8 cellular contexts compared by ENCODE assay signal in genomic region chr6:39347906-39348585, GRCh38. TPM values are rescaled to one million over a fixed set of nuclear protein-coding genes. Genes with fewer than 3 reads are reported as not detected.
A peak's percentile ranks its signal among the peaks of the same experiment; 100 is the strongest.
DNase-seq lines count a peak whose midpoint lies in the region; ATAC-seq and TF ChIP-seq lines count a peak whose summit lies in the region.

No MANE protein-coding gene starts in this region.

- intact Hi-C loops in uterus (cut with DNase I; ENCODE audit: low total_unique reads), result no loop called here

- H3K4me2 ChIP-seq in parathyroid adenoma (ENCODE audit: low read length), result no peak overlapping the region

- DNase-seq in NCI-H524 (lab: John Stamatoyannopoulos, UW) (peak; percentile 55 to 75), NCI-H524 treated with DMSO at 0.1 percent for 48 hours (lab: John Stamatoyannopoulos, UW) (no peak), KBM-7 (peak; percentile 61), SHP77 treated with DMSO at 0.1 percent for 48 hours (lab: John Stamatoyannopoulos, UW) (peak; percentile 27), uterus (peak; percentile 45 to 68)
- DNase-seq in activated effector memory CD4-positive, alpha-beta T cell treated with anti-CD3 and anti-CD28 coated beads, Interleukin-2, amount 50 U/mL, for 16 hours, result peak; percentile 81

- TF ChIP-seq POLR2A in gastroesophageal sphincter (IDR thresholded peaks at IDR 0.05) (no peak), uterus (IDR thresholded peaks at IDR 0.05) (no peak)

- no peaks in the 10 kb centered on the region for H3K9me3 ChIP-seq in gastroesophageal sphincter
- no peaks in the 10 kb centered on the region for H3K9me3 ChIP-seq in parathyroid adenoma (ENCODE audit: control insufficient read depth, low read length)
- no peaks in the 10 kb centered on the region for H3K9me3 ChIP-seq in uterus

- no peaks in the 10 kb centered on the region for H3K79me2 ChIP-seq in parathyroid adenoma

- TF ChIP-seq CTCF in gastroesophageal sphincter (IDR thresholded peaks at IDR 0.05) (peak; percentile 84 to 90 (median 87)), parathyroid adenoma (IDR thresholded peaks at IDR 0.05) (peak; percentile 90), uterus (IDR thresholded peaks at IDR 0.05) (peak; percentile 71 to 76 (median 71))

- H3K9ac ChIP-seq in parathyroid adenoma, result no peak overlapping the region

- ATAC-seq in gastroesophageal sphincter, result peak; percentile 60

- H3K27ac ChIP-seq in gastroesophageal sphincter, result no peak overlapping the region
- no peak overlapping the region for H3K27ac ChIP-seq in parathyroid adenoma
- no peak overlapping the region for H3K27ac ChIP-seq in uterus

- H3K4me1 ChIP-seq in gastroesophageal sphincter (peaks cover 0 to 4% (median 0%) of the 10 kb centered on the region in 3 donors), parathyroid adenoma (no peaks in the 10 kb centered on the region), uterus (no peaks in the 10 kb centered on the region)

- TF ChIP-seq EP300 in gastroesophageal sphincter (IDR thresholded peaks at IDR 0.05), result no peak

- in situ Hi-C loops in KBM-7 (cut with MboI; ENCODE audit: low pct_unique_long_range_greater_than_20kb, low sequenced_read_pairs), result no loop called here

- no peak overlapping the region for H2AFZ ChIP-seq in parathyroid adenoma

- 29 to 36% methylated on average over 5 to 8 of the region's 9 CpGs for WGBS in gastroesophageal sphincter (ENCODE audit: low coverage in 1 of 2), 2 donors

- H3K4me3 ChIP-seq in gastroesophageal sphincter (no peak overlapping the region), parathyroid adenoma (ENCODE audit: low read depth, low read length) (no peak overlapping the region), uterus (no peak overlapping the region)

- no peaks in the 10 kb centered on the region for H3K27me3 ChIP-seq in gastroesophageal sphincter
- H3K27me3 ChIP-seq in parathyroid adenoma (ENCODE audit: control insufficient read depth, insufficient read depth, low read length), result no peaks in the 10 kb centered on the region
- H3K27me3 ChIP-seq in uterus, result no peaks in the 10 kb centered on the region

- H3K36me3 ChIP-seq in gastroesophageal sphincter, result no peaks in the 10 kb centered on the region
- no peaks in the 10 kb centered on the region for H3K36me3 ChIP-seq in parathyroid adenoma (ENCODE audit: control insufficient read depth, insufficient read depth, low read length)
- no peaks in the 10 kb centered on the region for H3K36me3 ChIP-seq in uterus

RNA-seq across cellular contexts. Expression of gene KCNK16, which starts 25.5 kb away (rescaled TPM):
- total RNA-seq in gastroesophageal sphincter, result not detected
- total RNA-seq in uterus, result not detected

RNA-seq across cellular contexts. Expression of gene KCNK17, which starts 33.8 kb away (rescaled TPM):
- total RNA-seq in gastroesophageal sphincter, result under 1 TPM in 2 of 4 donors, not detected in 2; 0.27 to 0.47 TPM
- total RNA-seq in uterus, result 1 to 10 TPM in 2 of 4 donors, under 1 TPM in 1, not detected in 1; 0.79 to 2.3 (median 1.3) TPM
